In genomic region chr22:35531202-35531601, GRCh38 we compare ENCODE assay signal across 9 cellular contexts. TPM values are rescaled to one million over a fixed set of nuclear protein-coding genes. Genes with fewer than 3 reads are reported as not detected.
"Had no signal": no experiment of that assay in that cellular context is flagged by ENCODE, and none has a peak within 500 bp of the region (broad histone marks: within the 10 kb centered on the region; RNA-seq: fewer than 3 reads in every experiment).

No MANE protein-coding gene starts in this region.

- H3K4me3 Mint-ChIP-seq: GM23338, H9, IgD-negative memory B cell had no signal

- H3K27ac Mint-ChIP-seq: GM23338, H9, IgD-negative memory B cell had no signal

- H3K4me3 ChIP-seq: GM23338 had no signal

- H3K4me2 ChIP-seq: GM23338 had no signal

- ATAC-seq: GM23338 had no signal

- DNase-seq: H9, HCEC 1CT, KBM-7 had no signal

- FAIRE-seq: H1, H54, HTR-8/SVneo had no signal

RNA-seq across cellular contexts. Expression of gene RASD2, which starts 9.4 kb away (rescaled TPM):
- total RNA-seq: HT-29 had no signal
